Comparison of ENCODE assay signal across 6 cellular contexts in the genomic region with DNA sequence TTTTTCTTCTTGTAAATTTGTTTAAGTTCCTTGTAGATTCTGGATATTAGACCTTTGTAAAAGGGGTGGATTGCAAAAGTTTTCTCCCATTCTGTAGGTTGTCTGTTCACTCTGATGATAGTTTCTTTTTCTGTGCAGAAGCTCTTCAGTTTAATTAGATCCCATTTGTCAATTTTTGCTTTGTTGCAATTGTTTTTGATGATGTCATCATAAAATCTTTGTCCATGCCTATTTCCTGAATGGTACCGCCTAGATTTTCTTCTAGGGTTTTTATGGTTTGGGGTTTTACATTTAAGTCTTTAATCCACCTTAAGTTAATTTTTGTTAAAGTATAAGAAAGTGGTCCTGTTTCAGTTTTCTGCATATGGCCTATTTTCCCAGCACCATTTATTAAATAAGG.
TF ChIP-seq lines count a peak whose summit lies in the region.
"Not testable (repeated sequence)": the region's sequence is repeated elsewhere in the genome, so short reads cannot be mapped to it uniquely, and the experiment has no call there.

No MANE protein-coding gene starts in this region.

TF ChIP-seq in A549, 52 proteins besides CTCF, POLR2A, EP300 and RAD21:
- peak; percentile 82 for TF ChIP-seq MAFK (IDR thresholded peaks at IDR 0.05; ENCODE audit: partially characterized antibody)

TF ChIP-seq in HEK293, 187 proteins besides CTCF, POLR2A, EP300 and RAD21:
- TF ChIP-seq, protein P1, sequence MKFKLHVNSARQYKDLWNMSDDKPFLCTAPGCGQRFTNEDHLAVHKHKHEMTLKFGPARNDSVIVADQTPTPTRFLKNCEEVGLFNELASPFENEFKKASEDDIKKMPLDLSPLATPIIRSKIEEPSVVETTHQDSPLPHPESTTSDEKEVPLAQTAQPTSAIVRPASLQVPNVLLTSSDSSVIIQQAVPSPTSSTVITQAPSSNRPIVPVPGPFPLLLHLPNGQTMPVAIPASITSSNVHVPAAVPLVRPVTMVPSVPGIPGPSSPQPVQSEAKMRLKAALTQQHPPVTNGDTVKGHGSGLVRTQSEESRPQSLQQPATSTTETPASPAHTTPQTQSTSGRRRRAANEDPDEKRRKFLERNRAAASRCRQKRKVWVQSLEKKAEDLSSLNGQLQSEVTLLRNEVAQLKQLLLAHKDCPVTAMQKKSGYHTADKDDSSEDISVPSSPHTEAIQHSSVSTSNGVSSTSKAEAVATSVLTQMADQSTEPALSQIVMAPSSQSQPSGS (tag by site-specific recombination; IDR thresholded peaks at IDR 0.05; ENCODE audit: low read depth), result peak; percentile 56; the same call in 1 of the 2 replicates

TF ChIP-seq in IMR-90, 13 proteins besides CTCF, POLR2A, EP300 and RAD21:
- TF ChIP-seq MAFK (IDR thresholded peaks at IDR 0.05; ENCODE audit: low read depth, low read length), result peak; percentile 86
TF ChIP-seq in IMR-90: peak in this region for 1; not testable (repeated sequence) for 12.

TF ChIP-seq in GM12878, 131 proteins besides CTCF, POLR2A, EP300 and RAD21:
- TF ChIP-seq ATF7 (IDR thresholded peaks at IDR 0.05; ENCODE audit: low read depth), result 0 out of 2 replicates have a peak, but pooled peaks have one; percentile 14

TF ChIP-seq in K562, 482 proteins besides CTCF, POLR2A, EP300 and RAD21:
- TF ChIP-seq C11orf30 (IDR thresholded peaks at IDR 0.05; ENCODE audit: low read depth) (peak; percentile 24; the same call in 1 of the 2 replicates), ZNF316 (IDR thresholded peaks at IDR 0.05) (peak; percentile 66), MAFK (IDR thresholded peaks at IDR 0.05; ENCODE audit: low read length) (peak; percentile 37), MAFG (tag; conservative IDR thresholded peaks at IDR 0.05) (peak; percentile 29; the same call in 1 of the 2 replicates), MAFF (IDR thresholded peaks at IDR 0.05; ENCODE audit: low read length) (peak; percentile 48)

TF ChIP-seq in HepG2, 621 proteins besides CTCF, POLR2A, EP300 and RAD21:
- peak; percentile 73 to 86 for TF ChIP-seq MAFK (conservative IDR thresholded peaks at IDR 0.05 in 1 of 2, IDR thresholded peaks at IDR 0.05 in 1 of 2; ENCODE audit: low read length in 2 of 2)
- peak; percentile 91 for TF ChIP-seq ATF7 (IDR thresholded peaks at IDR 0.05)
- TF ChIP-seq ATF7 (CRISPR knock-in tag; IDR thresholded peaks at IDR 0.05), result not testable (repeated sequence)
- peak; percentile 88 for TF ChIP-seq MAFF (IDR thresholded peaks at IDR 0.05; ENCODE audit: low read depth, low read length)
